23 cellular contexts compared by ENCODE assay signal in genomic region chr4:185224597-185224996, GRCh38. TPM values are rescaled to one million over a fixed set of nuclear protein-coding genes. Genes with fewer than 3 reads are reported as not detected.
A peak's percentile ranks its signal among the peaks of the same experiment; 100 is the strongest.
DNase-seq lines count a peak whose midpoint lies in the region; TF ChIP-seq lines count a peak whose summit lies in the region.
"Had no signal": no experiment of that assay in that cellular context is flagged by ENCODE, and none has a peak within 500 bp of the region (broad histone marks: within the 10 kb centered on the region; RNA-seq: fewer than 3 reads in every experiment).

No MANE protein-coding gene starts in this region.

- H3K4me1 ChIP-seq in MM.1S (ENCODE audit: low read length) (no peaks in the 10 kb centered on the region), endodermal cell (ENCODE audit: control insufficient read depth, insufficient read depth, low read length) (no peaks in the 10 kb centered on the region), SJCRH30 (no peaks in the 10 kb centered on the region)

- no peaks in the 10 kb centered on the region for H4K20me1 ChIP-seq in MM.1S (ENCODE audit: insufficient read depth, low read length)

- no peak for DNase-seq in MM.1S
- DNase-seq in endodermal cell: no peak
- DNase-seq in osteocyte (ENCODE audit: extremely low spot score, unreplicated experiment): no peak
- DNase-seq in SJCRH30: no peak
- no peak for DNase-seq in activated gamma-delta T cell treated with Interleukin-2 at 50 U/mL for 16 hours
- no peak for DNase-seq in T1000 (lab: John Stamatoyannopoulos, UW)
- DNase-seq: activated CD4-positive, alpha-beta T cell treated with anti-CD3 and anti-CD28 coated beads, Interleukin-2, amount 10 ng/mL, durations not matched to agents 24 days and 14 days; activated CD8-positive, alpha-beta memory T cell treated with anti-CD3 and anti-CD28 coated beads, Interleukin-2, amount 50 U/mL, for 4 hours; activated naive CD8-positive, alpha-beta T cell treated with anti-CD3 and anti-CD28 coated beads, Interleukin-2, amount 50 U/mL, for 24 hours; esophagus squamous epithelium; GOT3; heart right ventricle; immature natural killer cell; KG1; left ventricle myocardium superior; NCI-H1105 treated with DMSO at 0.1 percent for 48 hours; NCI-H2107; NCI-H524; T-cell; transverse colon had no signal

- H3K27me3 ChIP-seq in MM.1S (replicated peaks; ENCODE audit: insufficient read depth, low read length): no peaks in the 10 kb centered on the region
- H3K27me3 ChIP-seq in endodermal cell (ENCODE audit: control insufficient read depth, insufficient read depth, low read length, poor library complexity, severe bottlenecking): no peaks in the 10 kb centered on the region
- H3K27me3 ChIP-seq in SJCRH30: no peaks in the 10 kb centered on the region
- H3K27me3 ChIP-seq: cardiac muscle cell, esophagus squamous epithelium, heart right ventricle, transverse colon had no signal

- peak; percentile 32; the same call in 2 of the 3 replicates for TF ChIP-seq CTCF in GM12872 (IDR thresholded peaks at IDR 0.05; ENCODE audit: insufficient read depth, low read depth, low read length)
- TF ChIP-seq CTCF in MM.1S (IDR thresholded peaks at IDR 0.05; ENCODE audit: low read length): peak; percentile 19
- TF ChIP-seq CTCF in endodermal cell (conservative IDR thresholded peaks at IDR 0.05): peak; percentile 51
- TF ChIP-seq CTCF in osteocyte (IDR thresholded peaks at IDR 0.05): peak; percentile 27

- no peak overlapping the region for H3K27ac Mint-ChIP-seq in endodermal cell
- no peak overlapping the region for H3K27ac Mint-ChIP-seq in osteocyte (ENCODE audit: unreplicated experiment)
- H3K27ac Mint-ChIP-seq: activated CD4-positive, alpha-beta T cell treated with anti-CD3 and anti-CD28 coated beads, Interleukin-2, amount 10 ng/mL, durations not matched to agents 24 days and 14 days; activated naive CD8-positive, alpha-beta T cell treated with anti-CD3 and anti-CD28 coated beads, Interleukin-2, amount 50 U/mL, for 24 hours; stimulated activated memory B cell treated with anti-CD40 and anti-IgM and Interleukin-4, amounts not matched to agents 10 μg/mL and 1 μg/mL and 100 μg/mL, for 72 hours; T-cell had no signal

- H3K9me3 Mint-ChIP-seq in endodermal cell (no peaks in the 10 kb centered on the region), osteocyte (ENCODE audit: unreplicated experiment) (no peaks in the 10 kb centered on the region)
- H3K9me3 Mint-ChIP-seq: immature natural killer cell; stimulated activated memory B cell treated with anti-CD40 and anti-IgM and Interleukin-4, amounts not matched to agents 10 μg/mL and 1 μg/mL and 100 μg/mL, for 72 hours had no signal

- H3K4me1 Mint-ChIP-seq in endodermal cell: peaks cover 4% of the 10 kb centered on the region
- peaks cover 31% of the 10 kb centered on the region for H3K4me1 Mint-ChIP-seq in osteocyte (ENCODE audit: unreplicated experiment)

- no peak overlapping the region for H2AFZ ChIP-seq in MM.1S (ENCODE audit: low read length)

- no peaks in the 10 kb centered on the region for H3F3A ChIP-seq in MM.1S (ENCODE audit: insufficient read depth, low read length)

- H3K4me2 ChIP-seq in MM.1S (ENCODE audit: low read depth, low read length): no peak overlapping the region

- H3K9ac ChIP-seq in MM.1S (ENCODE audit: low read length) (no peak overlapping the region), endodermal cell (ENCODE audit: extremely low read depth, low read length, poor library complexity, severe bottlenecking) (no peak overlapping the region)

- no peak overlapping the region for H3K27ac ChIP-seq in MM.1S (ENCODE audit: low read length)
- no peak overlapping the region for H3K27ac ChIP-seq in endodermal cell (ENCODE audit: low read depth, low read length)
- no peak overlapping the region for H3K27ac ChIP-seq in SJCRH30
- H3K27ac ChIP-seq: cardiac muscle cell, esophagus squamous epithelium, heart right ventricle, transverse colon had no signal

- H3K79me2 ChIP-seq in MM.1S (ENCODE audit: low read length): peaks cover 96% of the 10 kb centered on the region

- H3K36me3 ChIP-seq in MM.1S (replicated peaks; ENCODE audit: insufficient read depth, low read length) (no peaks in the 10 kb centered on the region), endodermal cell (ENCODE audit: control insufficient read depth, insufficient read depth, low read length) (no peaks in the 10 kb centered on the region), SJCRH30 (no peaks in the 10 kb centered on the region)
- H3K36me3 ChIP-seq: cardiac muscle cell, esophagus squamous epithelium, heart right ventricle, transverse colon had no signal

- H3K4me3 Mint-ChIP-seq in endodermal cell (no peak overlapping the region), osteocyte (ENCODE audit: unreplicated experiment) (no peak overlapping the region)
- H3K4me3 Mint-ChIP-seq: activated CD4-positive, alpha-beta T cell treated with anti-CD3 and anti-CD28 coated beads, Interleukin-2, amount 10 ng/mL, durations not matched to agents 24 days and 14 days; activated naive CD8-positive, alpha-beta T cell treated with anti-CD3 and anti-CD28 coated beads, Interleukin-2, amount 50 U/mL, for 24 hours; immature natural killer cell; stimulated activated memory B cell treated with anti-CD40 and anti-IgM and Interleukin-4, amounts not matched to agents 10 μg/mL and 1 μg/mL and 100 μg/mL, for 72 hours; T-cell had no signal

- no peaks in the 10 kb centered on the region for H3K27me3 Mint-ChIP-seq in endodermal cell (ENCODE audit: insufficient read depth)
- H3K27me3 Mint-ChIP-seq in osteocyte (ENCODE audit: unreplicated experiment): no peaks in the 10 kb centered on the region
- H3K27me3 Mint-ChIP-seq: activated CD4-positive, alpha-beta T cell treated with anti-CD3 and anti-CD28 coated beads, Interleukin-2, amount 10 ng/mL, durations not matched to agents 24 days and 14 days; activated naive CD8-positive, alpha-beta T cell treated with anti-CD3 and anti-CD28 coated beads, Interleukin-2, amount 50 U/mL, for 24 hours; stimulated activated memory B cell treated with anti-CD40 and anti-IgM and Interleukin-4, amounts not matched to agents 10 μg/mL and 1 μg/mL and 100 μg/mL, for 72 hours; T-cell had no signal

- H3K9me3 ChIP-seq in MM.1S (replicated peaks; ENCODE audit: insufficient read depth, low read length) (no peaks in the 10 kb centered on the region), endodermal cell (ENCODE audit: control insufficient read depth, low read length) (no peaks in the 10 kb centered on the region), SJCRH30 (replicated peaks) (no peaks in the 10 kb centered on the region)
- H3K9me3 ChIP-seq: esophagus squamous epithelium, heart right ventricle, transverse colon had no signal

- no peak overlapping the region for H3K4me3 ChIP-seq in MM.1S (ENCODE audit: low read length)
- no peak overlapping the region for H3K4me3 ChIP-seq in endodermal cell (ENCODE audit: low read length)
- H3K4me3 ChIP-seq in SJCRH30: no peak overlapping the region
- H3K4me3 ChIP-seq: cardiac muscle cell, esophagus squamous epithelium, heart right ventricle, transverse colon had no signal

- H3K36me3 Mint-ChIP-seq in endodermal cell (ENCODE audit: low read depth): peaks cover 5% of the 10 kb centered on the region
- H3K36me3 Mint-ChIP-seq in osteocyte (ENCODE audit: unreplicated experiment): no peaks in the 10 kb centered on the region

- no peaks in the 10 kb centered on the region for H3K9me2 ChIP-seq in MM.1S (replicated peaks; ENCODE audit: insufficient read depth, low read length)

RNA-seq across cellular contexts. Expression of gene SNX25, which starts 15.2 kb away (rescaled TPM):
- total RNA-seq in endodermal cell (10 to 100 TPM; 21.4 to 26.0 TPM), osteocyte (44.4 and 46.0 TPM in 2 replicates)
- polyA plus RNA-seq in endodermal cell (2013, experiment 1 of 2): 8.6 TPM
- polyA plus RNA-seq in endodermal cell (2013, experiment 2 of 2): 11.0 TPM
- 16.8 and 17.7 TPM in 2 replicates for total RNA-seq in SJCRH30 (2014; rRNA removed; shearing (Covaris generic))

RNA-seq across cellular contexts. Expression of gene CFAP97, which starts 20.8 kb away (rescaled TPM):
- 10 to 100 TPM; 33.8 to 41.6 TPM for total RNA-seq in endodermal cell
- 25.9 TPM for polyA plus RNA-seq in endodermal cell (2013, experiment 1 of 2)
- 26.2 TPM for polyA plus RNA-seq in endodermal cell (2013, experiment 2 of 2)
- 45.8 and 54.0 TPM in 2 replicates for total RNA-seq in osteocyte
- total RNA-seq in SJCRH30 (2014; rRNA removed; shearing (Covaris generic)): 18.2 and 19.7 TPM in 2 replicates
